ENCODE assay signal across 3 cellular contexts in genomic region chr12:130995386-130995969, GRCh38. TPM values are rescaled to one million over a fixed set of nuclear protein-coding genes. Genes with fewer than 3 reads are reported as not detected.
"Had no signal": no experiment of that assay in that cellular context is flagged by ENCODE, and none has a peak within 500 bp of the region (broad histone marks: within the 10 kb centered on the region; RNA-seq: fewer than 3 reads in every experiment).

No MANE protein-coding gene starts in this region.

RNA-seq across cellular contexts. Expression of gene ADGRD1, which starts 41.8 kb away (rescaled TPM):
- total RNA-seq: mammary epithelial cell had no signal
- polyA plus RNA-seq: keratinocyte; mammary epithelial cell; naive thymus-derived CD4-positive, alpha-beta T cell had no signal
